ENCODE assay signal across 1 cellular context in genomic region chr1:1203561-1204424, GRCh38.
TF ChIP-seq lines count a peak whose summit lies in the region.

No MANE protein-coding gene starts in this region.

TF ChIP-seq in H1, 55 proteins besides CTCF, POLR2A, EP300 and RAD21:
- TF ChIP-seq CHD1 (IDR thresholded peaks at IDR 0.05; ENCODE audit: low read depth, low read length) = no peak
- no peak for TF ChIP-seq SP2 (IDR thresholded peaks at IDR 0.05; ENCODE audit: low read length)
- no peak for TF ChIP-seq CEBPB (IDR thresholded peaks at IDR 0.05; ENCODE audit: low read depth, low read length)
- TF ChIP-seq KDM1A (IDR thresholded peaks at IDR 0.05; ENCODE audit: borderline replicate concordance, low read length) = no peak
- no peak for TF ChIP-seq ASH2L (IDR thresholded peaks at IDR 0.05; ENCODE audit: low read length)
- TF ChIP-seq PHF8 (conservative IDR thresholded peaks at IDR 0.05; ENCODE audit: low read depth, low read length) = no peak
- TF ChIP-seq EGR1 (IDR thresholded peaks at IDR 0.05; ENCODE audit: borderline replicate concordance, low read depth, low read length) = no peak
- no peak for TF ChIP-seq CBX5 (IDR thresholded peaks at IDR 0.05; ENCODE audit: low read depth, low read length)
- TF ChIP-seq RNF2 (IDR thresholded peaks at IDR 0.05; ENCODE audit: borderline replicate concordance, low read depth, low read length, missing control alignments, poor library complexity, severe bottlenecking) = no peak
- no peak for TF ChIP-seq ATF2 (IDR thresholded peaks at IDR 0.05; ENCODE audit: low read length)
- no peak for TF ChIP-seq CTBP2 (IDR thresholded peaks at IDR 0.05; ENCODE audit: borderline replicate concordance, insufficient read depth, insufficient read length, low read length)
- no peak for TF ChIP-seq SP4 (IDR thresholded peaks at IDR 0.05; ENCODE audit: low read length)
- TF ChIP-seq CHD7 (IDR thresholded peaks at IDR 0.05; ENCODE audit: insufficient replicate concordance, low read length) = no peak
- TF ChIP-seq CBX8 (IDR thresholded peaks at IDR 0.05; ENCODE audit: borderline replicate concordance, low read depth, low read length) = no peak
- no peak for TF ChIP-seq TCF12 (IDR thresholded peaks at IDR 0.05; ENCODE audit: low read depth, low read length)
- no peak for TF ChIP-seq POLR2AphosphoS5 (IDR thresholded peaks at IDR 0.05; ENCODE audit: low read depth, low read length)
- no peak for TF ChIP-seq TEAD4 (IDR thresholded peaks at IDR 0.05; ENCODE audit: low read depth, low read length)
- TF ChIP-seq FOSL1 (IDR thresholded peaks at IDR 0.05; ENCODE audit: insufficient read depth, low read depth, low read length) = no peak
TF ChIP-seq in H1: peak in this region for 0.
